18 cellular contexts compared by ENCODE assay signal in genomic region chr1:95451054-95451453, GRCh38.
DNase-seq lines count a peak whose midpoint lies in the region; ATAC-seq and TF ChIP-seq lines count a peak whose summit lies in the region.
"Had no signal": no experiment of that assay in that cellular context is flagged by ENCODE, and none has a peak within 500 bp of the region (broad histone marks: within the 10 kb centered on the region; RNA-seq: fewer than 3 reads in every experiment).

No MANE protein-coding gene starts in this region.

- no peak overlapping the region for H3K9ac ChIP-seq in OCI-LY3 (ENCODE audit: low read length)

- H3K27ac Mint-ChIP-seq in glutamatergic neuron (ENCODE audit: unreplicated experiment) (no peak overlapping the region), chondrocyte (ENCODE audit: unreplicated experiment) (no peak overlapping the region)
- H3K27ac Mint-ChIP-seq: activated naive CD4-positive, alpha-beta T cell treated with anti-CD3 and anti-CD28 coated beads, Interleukin-2, amount 10 ng/mL, durations not matched to agents 7 days and 5 days; effector memory CD8-positive, alpha-beta T cell; naive thymus-derived CD4-positive, alpha-beta T cell had no signal

- ATAC-seq in HG03432 (IDR thresholded peaks at IDR 0.05; ENCODE audit: unreplicated experiment) (no peak), HG03520 (IDR thresholded peaks at IDR 0.05; ENCODE audit: unreplicated experiment) (no peak)
- ATAC-seq: effector memory CD8-positive, alpha-beta T cell; left cardiac atrium; naive thymus-derived CD4-positive, alpha-beta T cell had no signal

- H4K20me1 ChIP-seq in OCI-LY3 (ENCODE audit: insufficient read depth, low read length): no peaks in the 10 kb centered on the region

- H3K4me1 Mint-ChIP-seq in glutamatergic neuron (ENCODE audit: low read depth, unreplicated experiment) (peaks cover 9% of the 10 kb centered on the region), chondrocyte (ENCODE audit: low read depth) (no peaks in the 10 kb centered on the region)
- H3K4me1 Mint-ChIP-seq: activated naive CD4-positive, alpha-beta T cell treated with anti-CD3 and anti-CD28 coated beads, Interleukin-2, amount 10 ng/mL, durations not matched to agents 7 days and 5 days; naive thymus-derived CD4-positive, alpha-beta T cell had no signal

- H3K4me3 Mint-ChIP-seq in glutamatergic neuron (ENCODE audit: unreplicated experiment) (no peak overlapping the region), chondrocyte (ENCODE audit: unreplicated experiment) (no peak overlapping the region)
- H3K4me3 Mint-ChIP-seq: activated naive CD4-positive, alpha-beta T cell treated with anti-CD3 and anti-CD28 coated beads, Interleukin-2, amount 10 ng/mL, durations not matched to agents 7 days and 5 days; effector memory CD8-positive, alpha-beta T cell; naive thymus-derived CD4-positive, alpha-beta T cell had no signal

- H3K27me3 ChIP-seq in BE2C (no peaks in the 10 kb centered on the region), OCI-LY3 (ENCODE audit: low read depth, low read length) (no peaks in the 10 kb centered on the region)
- H3K27me3 ChIP-seq: right atrium auricular region had no signal

- no peak overlapping the region for H3K4me3 ChIP-seq in BE2C (ENCODE audit: low read depth, low read length)
- H3K4me3 ChIP-seq in OCI-LY3 (ENCODE audit: low read length): no peak overlapping the region
- H3K4me3 ChIP-seq: right atrium auricular region, SK-N-MC had no signal

- H3K9me3 ChIP-seq in BE2C (no peaks in the 10 kb centered on the region), OCI-LY3 (ENCODE audit: insufficient read depth, low read length) (no peaks in the 10 kb centered on the region)

- no peaks in the 10 kb centered on the region for H3K79me2 ChIP-seq in OCI-LY3 (ENCODE audit: low read length)

- H3K36me3 Mint-ChIP-seq in glutamatergic neuron (ENCODE audit: unreplicated experiment) (peaks cover 34% of the 10 kb centered on the region), chondrocyte (ENCODE audit: low read depth) (no peaks in the 10 kb centered on the region)
- H3K36me3 Mint-ChIP-seq: activated naive CD4-positive, alpha-beta T cell treated with anti-CD3 and anti-CD28 coated beads, Interleukin-2, amount 10 ng/mL, durations not matched to agents 7 days and 5 days; naive thymus-derived CD4-positive, alpha-beta T cell had no signal

- H3K36me3 ChIP-seq in BE2C (no peaks in the 10 kb centered on the region), OCI-LY3 (replicated peaks; ENCODE audit: low read depth, low read length) (no peaks in the 10 kb centered on the region)
- H3K36me3 ChIP-seq: right atrium auricular region had no signal

- H3K9me3 Mint-ChIP-seq in glutamatergic neuron (ENCODE audit: unreplicated experiment): peaks cover 8% of the 10 kb centered on the region
- H3K9me3 Mint-ChIP-seq in chondrocyte (ENCODE audit: low read depth): peaks cover 9% of the 10 kb centered on the region

- no peak for DNase-seq in BE2C
- DNase-seq in glutamatergic neuron: no peak
- no peak for DNase-seq in UCSD-AML1 (lab: John Stamatoyannopoulos, UW; ENCODE audit: unreplicated experiment)
- DNase-seq in chondrocyte (ENCODE audit: low spot score): no peak
- DNase-seq: activated CD8-positive, alpha-beta memory T cell treated with anti-CD3 and anti-CD28 coated beads, Interleukin-2, amount 50 U/mL, for 4 hours; activated naive CD4-positive, alpha-beta T cell treated with anti-CD3 and anti-CD28 coated beads, Interleukin-2, amount 10 ng/mL, durations not matched to agents 7 days and 5 days; effector memory CD8-positive, alpha-beta T cell; IMR-90; left cardiac atrium; naive thymus-derived CD4-positive, alpha-beta T cell; NCI-H187; stimulated activated CD4-positive, alpha-beta T cell treated with anti-CD3 and anti-CD28 coated beads, Interleukin-2, amount 100 ng/mL, for 48 hours had no signal

- H3K27me3 Mint-ChIP-seq in glutamatergic neuron (ENCODE audit: unreplicated experiment) (no peaks in the 10 kb centered on the region), chondrocyte (ENCODE audit: low read depth) (peaks cover 8% of the 10 kb centered on the region)
- H3K27me3 Mint-ChIP-seq: activated naive CD4-positive, alpha-beta T cell treated with anti-CD3 and anti-CD28 coated beads, Interleukin-2, amount 10 ng/mL, durations not matched to agents 7 days and 5 days; effector memory CD8-positive, alpha-beta T cell had no signal

- H3K4me1 ChIP-seq in BE2C (no peaks in the 10 kb centered on the region), OCI-LY3 (ENCODE audit: low read length) (no peaks in the 10 kb centered on the region)
- H3K4me1 ChIP-seq: right atrium auricular region had no signal

- H3K27ac ChIP-seq in OCI-LY3 (ENCODE audit: low read length): no peak overlapping the region
- H3K27ac ChIP-seq: right atrium auricular region, SK-N-MC had no signal

- H2AFZ ChIP-seq in OCI-LY3 (ENCODE audit: low read depth, low read length): no peak overlapping the region

- TF ChIP-seq CTCF in BE2C (IDR thresholded peaks at IDR 0.05; ENCODE audit: low read depth, low read length): peak; percentile 34
- 0 out of 2 replicates have a peak, but pooled peaks have one; percentile 1 for TF ChIP-seq CTCF in GM12874 (IDR thresholded peaks at IDR 0.05; ENCODE audit: insufficient read depth, low read depth, low read length)
- TF ChIP-seq CTCF in OCI-LY3 (IDR thresholded peaks at IDR 0.05; ENCODE audit: low read depth, low read length): peak; percentile 25; the same call in 1 of the 2 replicates
- peak; percentile 26 for TF ChIP-seq CTCF in glutamatergic neuron (IDR thresholded peaks at IDR 0.05; ENCODE audit: partially characterized antibody, unreplicated experiment)
- TF ChIP-seq CTCF in chondrocyte (IDR thresholded peaks at IDR 0.05): no peak

- H3K4me2 ChIP-seq in OCI-LY3 (ENCODE audit: low read length): no peak overlapping the region
